ENCODE assay signal across 7 cellular contexts in the genomic region with DNA sequence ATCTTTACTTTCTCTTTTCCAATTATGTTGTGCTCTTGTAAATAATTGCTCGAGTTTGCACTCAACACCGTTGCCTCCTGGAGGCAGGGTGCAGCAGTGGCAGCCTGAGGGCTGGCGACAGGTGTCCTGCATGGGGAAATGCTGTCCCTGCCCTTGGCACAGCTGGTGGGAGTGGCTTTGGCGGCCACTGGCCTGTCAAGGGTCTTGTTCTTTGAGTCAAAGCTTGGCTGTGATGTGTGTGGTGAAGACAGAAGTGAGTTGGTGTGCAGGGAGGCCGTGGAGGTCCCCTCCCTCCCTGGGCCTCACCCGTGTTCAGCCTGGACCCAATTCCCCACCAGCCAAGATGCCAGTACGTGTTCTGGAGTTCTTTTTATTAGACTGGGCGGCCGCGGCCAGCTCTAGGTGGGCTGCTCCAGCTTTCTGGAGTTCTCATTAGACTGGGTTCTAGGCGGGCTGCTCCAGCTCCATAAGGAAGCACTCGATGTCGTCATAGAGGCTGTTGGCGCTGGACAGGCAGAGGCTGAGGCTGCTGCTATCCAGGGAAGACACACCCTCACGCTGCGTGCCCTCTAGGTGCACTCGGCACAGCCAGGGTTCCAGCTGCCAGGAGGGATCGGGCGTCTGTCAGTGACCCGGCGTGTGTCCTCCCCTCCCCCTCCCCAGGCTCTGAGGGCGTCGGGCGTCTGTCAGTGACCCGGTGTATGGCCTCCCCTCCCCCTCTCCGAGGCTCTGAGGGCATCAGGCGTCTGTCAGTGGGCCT. TPM values are rescaled to one million over a fixed set of nuclear protein-coding genes. Genes with fewer than 3 reads are reported as not detected.
DNase-seq lines count a peak whose midpoint lies in the region; ATAC-seq and TF ChIP-seq lines count a peak whose summit lies in the region.

No MANE protein-coding gene starts in this region.

- peaks cover 55% of the 10 kb centered on the region for H3K36me3 ChIP-seq in effector memory CD4-positive, alpha-beta T cell (ENCODE audit: control insufficient read depth, insufficient read depth, low read length)

- no peak overlapping the region for H3K4me3 ChIP-seq in GM12875 (ENCODE audit: low read depth, low read length)
- no peak overlapping the region for H3K4me3 ChIP-seq in effector memory CD4-positive, alpha-beta T cell (ENCODE audit: insufficient read depth, low read depth, low read length, poor library complexity, severe bottlenecking)

- peaks cover 22% of the 10 kb centered on the region for H3K4me1 ChIP-seq in effector memory CD4-positive, alpha-beta T cell (ENCODE audit: control insufficient read depth, insufficient read depth, low read length, poor library complexity, severe bottlenecking)

- peak overlapping the region; percentile 62 for H3K27ac ChIP-seq in effector memory CD4-positive, alpha-beta T cell (ENCODE audit: insufficient read depth, low read length, poor library complexity, severe bottlenecking)

- peak; percentile 67 for DNase-seq in NCI-H2029 (lab: John Stamatoyannopoulos, UW)
- no peak for DNase-seq in effector memory CD4-positive, alpha-beta T cell
- DNase-seq in posterior vena cava (ENCODE audit: low spot score): peak; percentile 81
- no peak for DNase-seq in NCI-H2081 treated with DMSO at 0.1 percent for 48 hours (lab: John Stamatoyannopoulos, UW)

- H3K9me3 ChIP-seq in effector memory CD4-positive, alpha-beta T cell (ENCODE audit: control insufficient read depth, low read length): no peaks in the 10 kb centered on the region

- ATAC-seq in GM18517 (IDR thresholded peaks at IDR 0.05; ENCODE audit: unreplicated experiment): no peak
- ATAC-seq in GM21737 (IDR thresholded peaks at IDR 0.05; ENCODE audit: unreplicated experiment): no peak

- intact Hi-C loops in posterior vena cava (cut with DNase I): no loop called here

- H3K27me3 ChIP-seq in effector memory CD4-positive, alpha-beta T cell (replicated peaks; ENCODE audit: control insufficient read depth, insufficient read depth, low read length, poor library complexity, severe bottlenecking): no peaks in the 10 kb centered on the region

- TF ChIP-seq CTCF in GM12875 (IDR thresholded peaks at IDR 0.05; ENCODE audit: borderline replicate concordance, insufficient read depth, low read depth, low read length): peak; percentile 27; the same call in 1 of the 2 replicates

RNA-seq across cellular contexts. Expression of gene IRF7, which starts 3.4 kb away (rescaled TPM):
- 10 to 100 TPM; 10.3 to 16.4 TPM for total RNA-seq in posterior vena cava

RNA-seq across cellular contexts. Expression of gene CDHR5, which starts 12.4 kb away (rescaled TPM):
- under 1 TPM in 1 of 2 donors, not detected in 1; 0.10 TPM for total RNA-seq in posterior vena cava

RNA-seq across cellular contexts. Expression of gene SCT, which starts 14.6 kb away (rescaled TPM):
- total RNA-seq in posterior vena cava: not detected

RNA-seq across cellular contexts. Expression of gene DRD4, which starts 24.7 kb away (rescaled TPM):
- total RNA-seq in posterior vena cava: under 1 TPM; 0.48 to 0.51 TPM

RNA-seq across cellular contexts. Expression of gene PHRF1, which starts 36.1 kb away (rescaled TPM):
- 10 to 100 TPM; 18.3 to 20.8 TPM for total RNA-seq in posterior vena cava

Comparison
In these comparisons a context has a peak if more than half of its experiments do, and no peak if none do; other contexts are left out.
1. DNase-seq: peak in NCI-H2029 (single experiment) and posterior vena cava (single experiment); none in effector memory CD4-positive, alpha-beta T cell (0 of 3) and NCI-H2081 treated with DMSO at 0.1 percent for 48 hours (single experiment).